Comparison of ENCODE assay signal across 16 cellular contexts in the genomic region with DNA sequence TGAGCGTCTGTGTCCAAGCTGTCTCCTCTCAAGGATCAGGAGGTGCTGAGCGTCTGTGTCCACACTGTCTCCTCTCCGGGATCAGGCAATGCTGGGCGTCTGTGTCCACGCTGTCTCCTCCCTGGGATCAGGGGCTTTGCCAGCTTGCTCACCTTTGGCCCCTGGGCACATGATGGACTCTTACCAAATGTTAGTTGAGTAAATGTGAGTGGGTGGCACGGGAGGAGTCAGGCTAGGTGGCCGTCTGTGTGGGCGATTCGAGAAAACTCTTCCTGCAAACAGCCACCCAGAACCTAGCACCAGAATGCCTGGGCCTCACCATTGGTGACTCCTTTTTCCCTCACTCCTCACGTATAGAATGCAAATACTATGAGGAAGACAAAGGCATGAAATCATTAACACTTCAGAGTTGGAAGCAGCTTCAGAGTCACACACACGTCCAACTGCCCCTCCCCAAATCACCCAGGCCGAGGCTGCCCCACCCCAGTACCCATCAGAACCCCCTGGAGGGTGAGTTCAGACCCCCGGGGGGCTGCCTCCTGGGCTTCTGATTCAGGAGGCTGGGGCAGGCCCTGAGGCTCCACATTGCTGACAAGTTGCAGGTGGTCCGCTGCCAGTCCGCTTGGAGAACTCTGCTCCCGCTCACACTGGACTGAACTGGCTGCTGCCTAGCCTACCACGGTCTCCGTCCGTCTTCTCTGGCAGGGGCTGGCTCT.
DNase-seq lines count a peak whose midpoint lies in the region; ATAC-seq and TF ChIP-seq lines count a peak whose summit lies in the region.
"Had no signal": no experiment of that assay in that cellular context is flagged by ENCODE, and none has a peak within 500 bp of the region (broad histone marks: within the 10 kb centered on the region; RNA-seq: fewer than 3 reads in every experiment).

No MANE protein-coding gene starts in this region.

- H3K27ac Mint-ChIP-seq in chondrocyte (ENCODE audit: unreplicated experiment), result no peak overlapping the region

- H3K4me1 Mint-ChIP-seq in chondrocyte (ENCODE audit: low read depth), result no peaks in the 10 kb centered on the region

- no peak for ATAC-seq in GM19467 (IDR thresholded peaks at IDR 0.05; ENCODE audit: unreplicated experiment)

- DNase-seq in activated T-cell treated with anti-CD3 and anti-CD28 coated beads, Interleukin-2, amount 50 U/mL, for 48 hours, result peak; percentile 28 to 45
- DNase-seq in activated T-cell treated with anti-CD3 and anti-CD28 coated beads for 4 hours (no peak), ELF-1 (ENCODE audit: low read depth, low spot score) (peak; percentile 54), chondrocyte (ENCODE audit: low spot score) (peak; percentile 60), posterior vena cava (ENCODE audit: low spot score) (peak; percentile 57), HK-2 (ENCODE audit: unreplicated experiment) (no peak), nucleus accumbens (lab: John Stamatoyannopoulos, UW) (no peak)
- DNase-seq: colonic mucosa, GOT3, kidney glomerular epithelial cell, NCI-H2171 treated with DMSO at 0.1 percent for 48 hours, SHP77 treated with DMSO at 0.1 percent for 48 hours, sigmoid colon, stomach had no signal

- no peak overlapping the region for H3K4me3 Mint-ChIP-seq in chondrocyte (ENCODE audit: unreplicated experiment)
- H3K4me3 Mint-ChIP-seq: nephron had no signal

- intact Hi-C loops in posterior vena cava (cut with DNase I), result no loop called here

- H3K36me3 Mint-ChIP-seq in chondrocyte (ENCODE audit: low read depth), result no peaks in the 10 kb centered on the region

- no peak for TF ChIP-seq CTCF in chondrocyte (IDR thresholded peaks at IDR 0.05)

- peaks cover 2% of the 10 kb centered on the region for H3K27me3 Mint-ChIP-seq in chondrocyte (ENCODE audit: low read depth)

- no peaks in the 10 kb centered on the region for H3K9me3 Mint-ChIP-seq in chondrocyte (ENCODE audit: low read depth)
- H3K9me3 Mint-ChIP-seq: nephron had no signal

Comparison
In these comparisons a context has a peak if more than half of its experiments do, and no peak if none do; other contexts are left out.
1. DNase-seq: peak in activated T-cell treated with anti-CD3 and anti-CD28 coated beads, Interleukin-2, amount 50 U/mL, for 48 hours (2 of 2), ELF-1 (single experiment), chondrocyte (single experiment) and posterior vena cava (single experiment); none in activated T-cell treated with anti-CD3 and anti-CD28 coated beads for 4 hours (single experiment), HK-2 (single experiment) and nucleus accumbens (0 of 56).